ENCODE assay signal across 23 cellular contexts in the genomic region with DNA sequence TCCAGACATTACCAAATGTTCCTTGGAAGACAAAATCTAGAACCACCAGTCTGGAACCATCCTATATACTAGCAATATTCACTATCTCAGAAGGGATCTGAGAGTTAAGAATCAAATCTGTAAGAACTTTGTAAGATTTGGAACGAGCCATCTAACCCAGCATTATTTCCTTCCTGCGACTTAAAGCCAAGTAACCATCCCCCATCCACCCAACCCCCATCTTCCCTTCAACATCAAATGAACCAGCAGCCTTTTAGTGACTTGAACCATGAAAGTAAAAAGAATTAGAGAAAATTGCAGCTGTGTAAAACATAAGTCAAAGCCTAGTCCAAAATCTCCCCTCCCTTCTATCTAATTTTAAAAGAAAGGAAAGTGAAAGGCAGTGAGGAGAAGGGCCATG. TPM values are rescaled to one million over a fixed set of nuclear protein-coding genes. Genes with fewer than 3 reads are reported as not detected.
"Had no signal": no experiment of that assay in that cellular context is flagged by ENCODE, and none has a peak within 500 bp of the region (broad histone marks: within the 10 kb centered on the region; RNA-seq: fewer than 3 reads in every experiment).

No MANE protein-coding gene starts in this region.

- H3K36me3 ChIP-seq: left ventricle myocardium inferior, tibial artery had no signal

- H3K4me3 ChIP-seq: left ventricle myocardium inferior, tibial artery had no signal

- H3K36me3 Mint-ChIP-seq: brain had no signal

- DNase-seq: activated CD4-positive, alpha-beta T cell treated with anti-CD3 and anti-CD28 coated beads for 48 hours; activated CD4-positive, CD25-positive, alpha-beta regulatory T cell; activated CD8-positive, alpha-beta memory T cell treated with anti-CD3 and anti-CD28 coated beads for 24 hours; activated CD8-positive, alpha-beta memory T cell treated with anti-CD3 and anti-CD28 coated beads, Interleukin-2, amount 50 U/mL, for 48 hours; activated effector memory CD4-positive, alpha-beta T cell treated with anti-CD3 and anti-CD28 coated beads, Interleukin-2, amount 50 U/mL, for 16 hours; activated T-cell treated with anti-CD3 and anti-CD28 coated beads, Interleukin-2, amount 50 U/mL, for 48 hours; anterior cingulate cortex; caudate nucleus; erythroblast; foreskin melanocyte; left ventricle myocardium inferior; mammary epithelial cell; occipital lobe; posterior cingulate gyrus; retina; stimulated activated CD4-positive, alpha-beta T cell treated with anti-CD3 and anti-CD28 coated beads, Interleukin-12 subunit alpha, Interleukin-12 subunit beta, amount 100 ng/mL, for 4 hours; stimulated activated CD4-positive, alpha-beta T cell treated with anti-CD3 and anti-CD28 coated beads, Interleukin-1b, Interleukin-23, amount 100 ng/mL, for 48 hours; stimulated activated CD8-positive, alpha-beta memory T cell treated with anti-CD3 and anti-CD28 coated beads, Interleukin-4, amount 100 ng/mL, for 48 hours; stimulated activated naive CD4-positive, alpha-beta T cell treated with Interleukin-2 at 50 U/mL for 16 hours; tibial artery had no signal

- H3K4me3 Mint-ChIP-seq: brain had no signal

- H3K9me3 Mint-ChIP-seq: activated naive CD4-positive, alpha-beta T cell treated with anti-CD3 and anti-CD28 coated beads, Interleukin-2, amount 50 U/mL, for 72 hours had no signal

- H3K4me1 ChIP-seq: left ventricle myocardium inferior, tibial artery had no signal

- H3K27ac ChIP-seq: left ventricle myocardium inferior, tibial artery had no signal

- H3K9me3 ChIP-seq: left ventricle myocardium inferior, tibial artery had no signal

- H3K27ac Mint-ChIP-seq: brain had no signal

- H3K27me3 ChIP-seq: tibial artery had no signal

RNA-seq across cellular contexts. Expression of a gene that starts 15.6 kb away (rescaled TPM):
- total RNA-seq: myocyte had no signal
